In the genomic region with DNA sequence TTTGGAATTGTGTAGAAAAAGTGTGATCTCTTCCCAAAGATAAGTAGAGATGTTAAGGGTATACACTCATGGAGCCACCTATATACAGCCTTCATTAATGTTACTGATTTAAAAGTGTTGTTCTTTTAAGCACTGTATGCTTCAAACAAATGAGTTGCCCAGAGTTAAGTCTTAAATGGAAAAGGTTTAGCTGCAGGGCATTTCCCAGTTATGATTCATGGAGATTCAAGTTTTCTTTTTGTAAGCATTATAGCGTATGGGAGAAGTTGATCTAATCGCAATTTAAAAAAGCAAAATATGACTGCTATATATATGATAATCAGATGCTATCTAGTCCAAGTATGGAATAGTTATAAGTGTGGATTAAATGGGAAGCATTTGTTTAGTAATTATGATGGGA, we compare ENCODE assay signal across 20 cellular contexts. TPM values are rescaled to one million over a fixed set of nuclear protein-coding genes. Genes with fewer than 3 reads are reported as not detected.
DNase-seq lines count a peak whose midpoint lies in the region; ATAC-seq and TF ChIP-seq lines count a peak whose summit lies in the region.
"Had no signal": no experiment of that assay in that cellular context is flagged by ENCODE, and none has a peak within 500 bp of the region (broad histone marks: within the 10 kb centered on the region; RNA-seq: fewer than 3 reads in every experiment).

No MANE protein-coding gene starts in this region.

- H3K9me3 Mint-ChIP-seq in activated naive CD4-positive, alpha-beta T cell treated with anti-CD3 and anti-CD28 coated beads, Interleukin-2, amount 50 U/mL, for 24 hours, result no peaks in the 10 kb centered on the region
- H3K9me3 Mint-ChIP-seq: CD4-positive, CD25-positive, alpha-beta regulatory T cell had no signal

- no peak for ATAC-seq in GM21528 (IDR thresholded peaks at IDR 0.05; ENCODE audit: low FRiP score, unreplicated experiment)

- no peak overlapping the region for H3K27ac Mint-ChIP-seq in activated naive CD4-positive, alpha-beta T cell treated with anti-CD3 and anti-CD28 coated beads, Interleukin-2, amount 50 U/mL, for 24 hours
- H3K27ac Mint-ChIP-seq: B cell; CD4-positive, CD25-positive, alpha-beta regulatory T cell had no signal

- H3K36me3 ChIP-seq in MM.1S (replicated peaks; ENCODE audit: insufficient read depth, low read length) (peaks cover 28% of the 10 kb centered on the region), smooth muscle cell (ENCODE audit: low read depth) (peaks cover 17% of the 10 kb centered on the region)

- H3K4me2 ChIP-seq in MM.1S (ENCODE audit: low read depth, low read length), result peak overlapping the region; percentile 78
- peak overlapping the region; percentile 37 for H3K4me2 ChIP-seq in smooth muscle cell

- H3K9me2 ChIP-seq in MM.1S (replicated peaks; ENCODE audit: insufficient read depth, low read length), result no peaks in the 10 kb centered on the region

- peaks cover 68% of the 10 kb centered on the region for H3K4me1 Mint-ChIP-seq in activated naive CD4-positive, alpha-beta T cell treated with anti-CD3 and anti-CD28 coated beads, Interleukin-2, amount 50 U/mL, for 24 hours

- TF ChIP-seq CTCF in MM.1S (IDR thresholded peaks at IDR 0.05; ENCODE audit: low read length), result no peak
- no peak for TF ChIP-seq CTCF in smooth muscle cell (IDR thresholded peaks at IDR 0.05; ENCODE audit: borderline replicate concordance, insufficient read depth, poor library complexity, severe bottlenecking)

- H3K4me3 Mint-ChIP-seq in activated naive CD4-positive, alpha-beta T cell treated with anti-CD3 and anti-CD28 coated beads, Interleukin-2, amount 50 U/mL, for 24 hours, result peak overlapping the region; percentile 42
- H3K4me3 Mint-ChIP-seq: B cell had no signal

- whole genome bisulfite sequencing in smooth muscle cell (ENCODE audit: low lambda C conversion rate), result 73% methylated on average over 2 of the region's 2 CpGs

- DNase-seq in activated naive CD4-positive, alpha-beta T cell treated with Interleukin-2 at 50 U/mL for 16 hours, result no peak
- DNase-seq in MM.1S (no peak), dedifferentiated amniotic fluid mesenchymal stem cell (ENCODE audit: extremely low spot score) (peak; percentile 67), smooth muscle cell (lab: John Stamatoyannopoulos, UW; ENCODE audit: unreplicated experiment) (no peak), AG08396 (ENCODE audit: low spot score) (no peak), LoVo (ENCODE audit: low spot score) (no peak)
- DNase-seq: 8988T; CD4-positive, CD25-positive, alpha-beta regulatory T cell; COR-L47; DMS153; Karpas-422; NCI-H1092 treated with DMSO at 0.1 percent for 48 hours; NCI-H2081; NCI-H69; NK-92 treated with Interleukin-12 subunit alpha and Interleukin-12 subunit beta, amount 100 ng/mL, for 24 hours; SHP77 had no signal

- H3F3A ChIP-seq in MM.1S (ENCODE audit: insufficient read depth, low read length), result peaks cover 57% of the 10 kb centered on the region
- no peaks in the 10 kb centered on the region for H3F3A ChIP-seq in smooth muscle cell (ENCODE audit: low read depth)

- H2AFZ ChIP-seq in MM.1S (ENCODE audit: low read length), result no peak overlapping the region
- H2AFZ ChIP-seq in smooth muscle cell (ENCODE audit: low read depth), result no peak overlapping the region

- H3K27ac ChIP-seq in MM.1S (ENCODE audit: low read length), result peak overlapping the region; percentile 90; the same call in 1 of the 2 replicates
- no peak overlapping the region for H3K27ac ChIP-seq in smooth muscle cell (ENCODE audit: low read depth)
- H3K27ac ChIP-seq: SK-N-MC had no signal

- H4K20me1 ChIP-seq in MM.1S (ENCODE audit: insufficient read depth, low read length), result no peaks in the 10 kb centered on the region
- peaks cover 92% of the 10 kb centered on the region for H4K20me1 ChIP-seq in smooth muscle cell (ENCODE audit: low read depth)

- H3K4me3 ChIP-seq in MM.1S (ENCODE audit: low read length) (peak overlapping the region; percentile 51), smooth muscle cell (no peak overlapping the region)
- H3K4me3 ChIP-seq: SK-N-MC had no signal

- peaks cover 99% of the 10 kb centered on the region for H3K79me2 ChIP-seq in MM.1S (ENCODE audit: low read length)
- peaks cover 52% of the 10 kb centered on the region for H3K79me2 ChIP-seq in smooth muscle cell (ENCODE audit: low read depth)

- no peaks in the 10 kb centered on the region for H3K9me3 ChIP-seq in MM.1S (replicated peaks; ENCODE audit: insufficient read depth, low read length)
- H3K9me3 ChIP-seq in smooth muscle cell (replicated peaks; ENCODE audit: low read depth), result no peaks in the 10 kb centered on the region

- H3K4me1 ChIP-seq in MM.1S (ENCODE audit: low read length), result peaks cover 30% of the 10 kb centered on the region
- peaks cover 24% of the 10 kb centered on the region for H3K4me1 ChIP-seq in smooth muscle cell (ENCODE audit: low read depth)

- H3K27me3 ChIP-seq in MM.1S (replicated peaks; ENCODE audit: insufficient read depth, low read length), result no peaks in the 10 kb centered on the region
- H3K27me3 ChIP-seq in smooth muscle cell (ENCODE audit: low read depth), result no peaks in the 10 kb centered on the region

- peak overlapping the region; percentile 29 for H3K9ac ChIP-seq in MM.1S (ENCODE audit: low read length)
- H3K9ac ChIP-seq in smooth muscle cell (ENCODE audit: low read depth), result no peak overlapping the region

- H3K36me3 Mint-ChIP-seq in activated naive CD4-positive, alpha-beta T cell treated with anti-CD3 and anti-CD28 coated beads, Interleukin-2, amount 50 U/mL, for 24 hours, result peaks cover 20% of the 10 kb centered on the region

- no peaks in the 10 kb centered on the region for H3K27me3 Mint-ChIP-seq in activated naive CD4-positive, alpha-beta T cell treated with anti-CD3 and anti-CD28 coated beads, Interleukin-2, amount 50 U/mL, for 24 hours
- H3K27me3 Mint-ChIP-seq: B cell; CD4-positive, CD25-positive, alpha-beta regulatory T cell had no signal

RNA-seq across cellular contexts. Expression of gene PDK1, which starts 4.8 kb away (rescaled TPM):
- total RNA-seq in smooth muscle cell, result 33.9 and 39.5 TPM in 2 replicates
- polyA plus RNA-seq in smooth muscle cell, result 18.0 and 29.1 TPM in 2 replicates
